In genomic region chr4:123599061-123599919, GRCh38 we compare ENCODE assay signal across 8 cellular contexts.
DNase-seq lines count a peak whose midpoint lies in the region; ATAC-seq, FAIRE-seq and TF ChIP-seq lines count a peak whose summit lies in the region.

No MANE protein-coding gene starts in this region.

- ATAC-seq in GM19463 (IDR thresholded peaks at IDR 0.05; ENCODE audit: unreplicated experiment) (peak; percentile 1), HG03460 (IDR thresholded peaks at IDR 0.05; ENCODE audit: unreplicated experiment) (peak; percentile 5), HG03439 (IDR thresholded peaks at IDR 0.05; ENCODE audit: unreplicated experiment) (no peak)

- DNase-seq in caudate nucleus (lab: John Stamatoyannopoulos, UW) = no peak
- no peak for DNase-seq in neural crest cell (ENCODE audit: low read depth, low spot score)
- no peak for DNase-seq in posterior cingulate gyrus
- no peak for DNase-seq in NCI-H2227 treated with DMSO at 0.1 percent for 48 hours (lab: John Stamatoyannopoulos, UW)
- DNase-seq in urothelium cell line (ENCODE audit: low spot score) = no peak

- H3K27me3 Mint-ChIP-seq in neural crest cell (ENCODE audit: low read depth) = no peaks in the 10 kb centered on the region

- peak overlapping the region; percentile 18 for H3K4me3 Mint-ChIP-seq in neural crest cell

- intact Hi-C loops in posterior cingulate gyrus (cut with DNase I) = no loop called here

- peak overlapping the region; percentile 20 for H3K27ac ChIP-seq in caudate nucleus (ENCODE audit: low read depth, low read length)

- no peak for FAIRE-seq in urothelium cell line (lab: Jason Lieb, UNC)

- no peak overlapping the region for H3K27ac Mint-ChIP-seq in neural crest cell (ENCODE audit: unreplicated experiment)

- H3K4me1 Mint-ChIP-seq in neural crest cell = peaks cover 35% of the 10 kb centered on the region

- no peak for TF ChIP-seq CTCF in neural crest cell (conservative IDR thresholded peaks at IDR 0.05)

- peaks cover 3% of the 10 kb centered on the region for H3K36me3 Mint-ChIP-seq in neural crest cell (ENCODE audit: low read depth)

- peaks cover 5% of the 10 kb centered on the region for H3K9me3 Mint-ChIP-seq in neural crest cell
